8 cellular contexts compared by ENCODE assay signal in the genomic region with DNA sequence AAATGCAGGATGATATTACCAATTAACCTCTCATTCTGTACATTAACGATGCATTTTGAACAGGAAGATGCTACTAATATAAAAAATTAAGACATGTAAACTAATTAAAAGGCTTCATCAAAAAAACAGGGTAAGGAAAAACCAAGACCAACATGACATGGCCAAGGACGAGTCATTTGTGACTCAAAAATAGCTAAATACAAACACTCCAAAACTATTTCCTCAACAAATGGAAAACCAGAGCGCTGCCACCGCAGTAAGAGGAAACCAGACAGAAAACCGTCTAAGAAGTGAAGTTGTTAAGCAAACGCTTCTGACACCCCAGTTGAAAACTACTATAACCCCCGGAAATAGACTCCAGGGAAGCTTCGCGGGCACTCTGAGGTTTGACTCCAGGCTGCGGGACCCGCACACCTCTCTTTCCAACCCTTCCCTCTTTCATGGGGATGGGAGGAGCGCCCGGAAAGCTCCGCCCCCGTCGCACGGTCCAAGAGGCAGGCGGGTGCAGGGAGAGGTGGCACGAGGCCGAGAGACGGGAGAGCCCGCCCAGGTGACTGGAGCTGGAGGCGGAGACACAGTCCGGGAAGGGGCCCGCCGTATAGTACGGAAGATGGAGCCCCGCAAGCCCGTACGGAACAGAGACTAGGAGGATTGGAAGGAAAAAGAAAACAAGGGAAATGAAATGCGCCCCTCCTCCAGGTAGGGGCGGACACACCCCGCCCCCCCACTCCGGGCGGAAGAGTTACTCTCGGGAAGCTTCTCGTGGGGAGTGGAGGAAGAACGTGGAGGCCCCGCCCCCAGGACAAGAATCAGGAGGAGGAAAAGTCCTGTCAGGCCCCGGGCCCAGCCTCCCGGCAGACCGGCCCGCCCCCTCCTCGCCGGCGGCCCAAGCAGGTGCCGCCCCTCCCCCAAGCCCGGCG. TPM values are rescaled to one million over a fixed set of nuclear protein-coding genes. Genes with fewer than 3 reads are reported as not detected.
DNase-seq lines count a peak whose midpoint lies in the region; ATAC-seq, FAIRE-seq and TF ChIP-seq lines count a peak whose summit lies in the region.

No MANE protein-coding gene starts in this region.

- TF ChIP-seq EP300 in HepG2 (IDR thresholded peaks at IDR 0.05; ENCODE audit: low read depth in 2 of 2, low read length in 2 of 2) (0 out of 4 replicates have a peak, but pooled peaks of 1 of the 2 experiments have one; percentile 9), HepG2 (CRISPR knock-in tag; IDR thresholded peaks at IDR 0.05; ENCODE audit: borderline replicate concordance) (no peak)

- H3K4me1 ChIP-seq in BLaER1 (peaks cover 23% of the 10 kb centered on the region), HepG2 (ENCODE audit: insufficient read depth, low read length) (peaks cover 30% of the 10 kb centered on the region)

- H3K9me3 ChIP-seq in BLaER1 (no peaks in the 10 kb centered on the region), HepG2 (ENCODE audit: low read length) (no peaks in the 10 kb centered on the region)

- ATAC-seq in GM19351 (IDR thresholded peaks at IDR 0.05; ENCODE audit: unreplicated experiment) (peak; percentile 53), HG03520 (IDR thresholded peaks at IDR 0.05; ENCODE audit: unreplicated experiment) (peak; percentile 49), HepG2 (peak; percentile 86)

- peaks cover 26% of the 10 kb centered on the region for H3K79me2 ChIP-seq in HepG2 (ENCODE audit: insufficient read depth, low read length)

- CTCF ChIA-PET in HepG2 (lab: Yijun Ruan, JAX; ENCODE audit: low intra/inter-chr PET ratio, low total read pairs) = interaction anchor here (1.2 kb wide), 1 partner anchor 138 kb away, joined by 4 read pairs; no protein-coding TSS in a partner anchor

- no peak for TF ChIP-seq CTCF in HepG2 (CRISPR knock-in tag; IDR thresholded peaks at IDR 0.05)

- H3K36me3 ChIP-seq in BLaER1 (peaks cover 30% of the 10 kb centered on the region), HepG2 (replicated peaks in 1 of 2; ENCODE audit: control insufficient read depth in 1 of 2, insufficient read depth in 2 of 2, low read length in 2 of 2) (peaks cover 2 to 9% of the 10 kb centered on the region in 2 experiments; a peak in 3 of 5 replicates)

- H4K20me1 ChIP-seq in BLaER1 = peaks cover 51% of the 10 kb centered on the region
- H4K20me1 ChIP-seq in HepG2 (ENCODE audit: insufficient read depth, low read length) = peaks cover 9% of the 10 kb centered on the region

- H3K4me3 ChIP-seq in BLaER1 (peak overlapping the region; percentile 75), HepG2 (replicated peaks in 1 of 3; ENCODE audit: insufficient read depth in 1 of 3, low read depth in 2 of 3, low read length in 3 of 3) (peak overlapping the region; percentile 74 to 91 (median 82))

- no peak for TF ChIP-seq RAD21 in HepG2 (CRISPR knock-in tag; IDR thresholded peaks at IDR 0.05)

- DNase-seq in NCI-H526 treated with DMSO at 0.1 percent for 48 hours (lab: John Stamatoyannopoulos, UW) = peak; percentile 92
- peak; percentile 77 to 79 for DNase-seq in activated CD4-positive, alpha-beta T cell treated with anti-CD3 and anti-CD28 coated beads, Interleukin-2, amount 50 U/mL, for 4 hours
- peak; percentile 86 to 97 for DNase-seq in dermis microvascular lymphatic vessel endothelial cell (ENCODE audit: low read depth in 2 of 2)
- DNase-seq in HepG2 (ENCODE audit: low spot score) = peak; percentile 92
- peak; percentile 83 to 85 for DNase-seq in stimulated activated CD4-positive, alpha-beta T cell treated with anti-CD3 and anti-CD28 coated beads, Interleukin-2, amount 100 ng/mL, for 48 hours

- H3K4me2 ChIP-seq in BLaER1 = peak overlapping the region; percentile 84
- H3K4me2 ChIP-seq in HepG2 (ENCODE audit: low read depth, low read length) = peak overlapping the region; percentile 88

- H3K27ac ChIP-seq in BLaER1 (peak overlapping the region; percentile 89), HepG2 (ENCODE audit: extremely low read length, insufficient read depth, low read length) (peak overlapping the region; percentile 97)

- H3K27me3 ChIP-seq in BLaER1 (no peaks in the 10 kb centered on the region), HepG2 (ENCODE audit: control insufficient read depth in 1 of 2, insufficient read depth in 2 of 2, low read length in 2 of 2) (no peaks in the 10 kb centered on the region)

- no TSS peak for BruUV-seq in HepG2 (replicated peaks; lab: Mats Ljungman, UMichigan)

- intact Hi-C loops in HepG2 (cut with micrococcal nuclease; ENCODE audit: unreplicated experiment) = no loop called here

- peak; percentile 64 to 71; a peak in 3 of 4 replicates for TF ChIP-seq POLR2A in HepG2 (IDR thresholded peaks at IDR 0.05; ENCODE audit: insufficient read depth in 1 of 2, low read depth in 2 of 2, low read length in 2 of 2)

- peak; percentile 83 for FAIRE-seq in HepG2 (lab: Jason Lieb, UNC)

- H2AFZ ChIP-seq in HepG2 (ENCODE audit: low read length) = no peak overlapping the region

- 2% methylated on average over 39 of the region's 49 CpGs for WGBS in HepG2 (ENCODE audit: low lambda C conversion rate)

- in situ Hi-C loops in HepG2 (cut with HindIII; ENCODE audit: extremely low pct_ligation_motif_present, low pct_unique_long_range_greater_than_20kb) = no loop called here

- POLR2A ChIA-PET in HepG2 (lab: Yijun Ruan, JAX) = interaction anchor here (0.6 to 2.4 kb wide), 25 partner anchors 10 to 1559 kb away, joined by 3 to 44 read pairs (median 4); partner anchors contain the start of genes CISH, GRM2, MANF and PARP3

- H3K9ac ChIP-seq in BLaER1 (peak overlapping the region; percentile 86), HepG2 (ENCODE audit: insufficient read depth, low read depth, low read length) (peak overlapping the region; percentile 88)

TF ChIP-seq in HepG2, 621 proteins besides CTCF, POLR2A, EP300 and RAD21 (continues in another document):
- peak; percentile 70 for TF ChIP-seq DMAP1 (CRISPR knock-in tag; IDR thresholded peaks at IDR 0.05)
- no peak for TF ChIP-seq TEAD3 (CRISPR knock-in tag; optimal IDR thresholded peaks at IDR 0.05; ENCODE audit: borderline replicate concordance)
- TF ChIP-seq KLF6 (CRISPR knock-in tag; IDR thresholded peaks at IDR 0.05) = 0 out of 2 replicates have a peak, but pooled peaks have one; percentile 24
- TF ChIP-seq HOXA7 (CRISPR knock-in tag; IDR thresholded peaks at IDR 0.05) = no peak
- no peak for TF ChIP-seq HDAC6 (IDR thresholded peaks at IDR 0.05; ENCODE audit: low read depth, low read length)

RNA-seq across cellular contexts. Expression of gene DCAF1, which starts 0.7 kb away (rescaled TPM):
- total RNA-seq in dermis microvascular lymphatic vessel endothelial cell (12.5 and 15.4 TPM in 2 replicates), HepG2 (2016; rRNA removed; fragmentation: Illumina TruSeq; extraction: Trizol) (14.3 and 23.3 TPM in 2 replicates)
- total RNA-seq in HepG2 (2016; cell fraction: cytosol; rRNA removed; fragmentation: Illumina TruSeq; extraction: Trizol; ENCODE audit: low read depth) = 4.8 and 5.0 TPM in 2 replicates
- 13.7 and 21.8 TPM in 2 replicates for total RNA-seq in HepG2 (2016; cell fraction: insoluble cytoplasmic fraction; rRNA removed; fragmentation: Illumina TruSeq; extraction: Trizol)
- 6.6 and 6.7 TPM in 2 replicates for total RNA-seq in HepG2 (2016; cell fraction: membrane; rRNA removed; fragmentation: Illumina TruSeq; extraction: Trizol)
- total RNA-seq in HepG2 (2016; cell fraction: nucleus; rRNA removed; fragmentation: Illumina TruSeq; extraction: Trizol) = 16.2 and 17.2 TPM in 2 replicates
- polyA plus RNA-seq in HepG2 (2011; rRNA removed) = 7.5 and 7.7 TPM in 2 replicates
- 5.0 and 6.2 TPM in 2 replicates for polyA plus RNA-seq in HepG2 (2011; cell fraction: cytosol; rRNA removed)
- 14.1 and 15.6 TPM in 2 replicates for polyA plus RNA-seq in HepG2 (2011; cell fraction: nucleus; rRNA removed)
- 11.2 and 12.3 TPM in 2 replicates for polyA plus RNA-seq in HepG2 (2012)
- 0.66 and 0.68 TPM in 2 replicates for polyA plus RNA-seq in HepG2 (2016; cell fraction: cytosol; fragmentation: Illumina TruSeq; extraction: Trizol; ENCODE audit: low read depth)
- polyA plus RNA-seq in HepG2 (2016; cell fraction: insoluble cytoplasmic fraction; fragmentation: Illumina TruSeq; extraction: Trizol; ENCODE audit: low read depth) = 15.7 and 17.6 TPM in 2 replicates
- 2.2 and 2.3 TPM in 2 replicates for polyA plus RNA-seq in HepG2 (2016; cell fraction: membrane; fragmentation: Illumina TruSeq; extraction: Trizol; ENCODE audit: low read depth)
- 26.5 and 28.6 TPM in 2 replicates for polyA plus RNA-seq in HepG2 (2016; cell fraction: nucleus; fragmentation: Illumina TruSeq; extraction: Trizol; ENCODE audit: insufficient read depth, low read depth)
- polyA minus RNA-seq in HepG2 (2011; rRNA and poly(A)+ RNA removed; ENCODE audit: low replicate concordance) = 23.4 and 48.5 TPM in 2 replicates
- 10.9 and 11.4 TPM in 2 replicates for polyA minus RNA-seq in HepG2 (2011; cell fraction: cytosol; rRNA and poly(A)+ RNA removed)
- polyA minus RNA-seq in HepG2 (2011; cell fraction: nucleus; rRNA and poly(A)+ RNA removed) = 14.0 and 16.2 TPM in 2 replicates

RNA-seq across cellular contexts. Expression of gene RAD54L2, which starts 39.4 kb away (rescaled TPM):
- total RNA-seq in dermis microvascular lymphatic vessel endothelial cell (11.3 and 14.7 TPM in 2 replicates), HepG2 (2016; rRNA removed; fragmentation: Illumina TruSeq; extraction: Trizol) (14.4 and 14.8 TPM in 2 replicates)
- total RNA-seq in HepG2 (2016; cell fraction: cytosol; rRNA removed; fragmentation: Illumina TruSeq; extraction: Trizol; ENCODE audit: low read depth) = 7.6 and 9.0 TPM in 2 replicates
- 12.0 and 15.1 TPM in 2 replicates for total RNA-seq in HepG2 (2016; cell fraction: insoluble cytoplasmic fraction; rRNA removed; fragmentation: Illumina TruSeq; extraction: Trizol)
- total RNA-seq in HepG2 (2016; cell fraction: membrane; rRNA removed; fragmentation: Illumina TruSeq; extraction: Trizol) = 7.8 and 8.1 TPM in 2 replicates
- 22.2 and 23.7 TPM in 2 replicates for total RNA-seq in HepG2 (2016; cell fraction: nucleus; rRNA removed; fragmentation: Illumina TruSeq; extraction: Trizol)
- polyA plus RNA-seq in HepG2 (2011; rRNA removed) = 4.9 and 5.5 TPM in 2 replicates
- 1.9 and 2.3 TPM in 2 replicates for polyA plus RNA-seq in HepG2 (2011; cell fraction: cytosol; rRNA removed)
- polyA plus RNA-seq in HepG2 (2011; cell fraction: nucleus; rRNA removed) = 13.0 and 13.7 TPM in 2 replicates
- 5.0 and 5.8 TPM in 2 replicates for polyA plus RNA-seq in HepG2 (2012)
- polyA plus RNA-seq in HepG2 (2016; cell fraction: cytosol; fragmentation: Illumina TruSeq; extraction: Trizol; ENCODE audit: low read depth) = 0.18 and 0.20 TPM in 2 replicates
- 4.3 and 4.8 TPM in 2 replicates for polyA plus RNA-seq in HepG2 (2016; cell fraction: insoluble cytoplasmic fraction; fragmentation: Illumina TruSeq; extraction: Trizol; ENCODE audit: low read depth)
- polyA plus RNA-seq in HepG2 (2016; cell fraction: membrane; fragmentation: Illumina TruSeq; extraction: Trizol; ENCODE audit: low read depth) = 0.70 and 0.93 TPM in 2 replicates
- 20.2 and 20.5 TPM in 2 replicates for polyA plus RNA-seq in HepG2 (2016; cell fraction: nucleus; fragmentation: Illumina TruSeq; extraction: Trizol; ENCODE audit: insufficient read depth, low read depth)
- polyA minus RNA-seq in HepG2 (2011; rRNA and poly(A)+ RNA removed; ENCODE audit: low replicate concordance) = 21.7 and 33.6 TPM in 2 replicates
- 7.8 and 11.7 TPM in 2 replicates for polyA minus RNA-seq in HepG2 (2011; cell fraction: cytosol; rRNA and poly(A)+ RNA removed)
- polyA minus RNA-seq in HepG2 (2011; cell fraction: nucleus; rRNA and poly(A)+ RNA removed) = 33.7 and 44.8 TPM in 2 replicates

Comparison
In these comparisons a context has a peak if more than half of its experiments do, and no peak if none do; other contexts are left out.
1. Peak in every context shown above with its lines: DNase-seq, ATAC-seq, H3K4me3 ChIP-seq and H3K27ac ChIP-seq.